In the genomic region with DNA sequence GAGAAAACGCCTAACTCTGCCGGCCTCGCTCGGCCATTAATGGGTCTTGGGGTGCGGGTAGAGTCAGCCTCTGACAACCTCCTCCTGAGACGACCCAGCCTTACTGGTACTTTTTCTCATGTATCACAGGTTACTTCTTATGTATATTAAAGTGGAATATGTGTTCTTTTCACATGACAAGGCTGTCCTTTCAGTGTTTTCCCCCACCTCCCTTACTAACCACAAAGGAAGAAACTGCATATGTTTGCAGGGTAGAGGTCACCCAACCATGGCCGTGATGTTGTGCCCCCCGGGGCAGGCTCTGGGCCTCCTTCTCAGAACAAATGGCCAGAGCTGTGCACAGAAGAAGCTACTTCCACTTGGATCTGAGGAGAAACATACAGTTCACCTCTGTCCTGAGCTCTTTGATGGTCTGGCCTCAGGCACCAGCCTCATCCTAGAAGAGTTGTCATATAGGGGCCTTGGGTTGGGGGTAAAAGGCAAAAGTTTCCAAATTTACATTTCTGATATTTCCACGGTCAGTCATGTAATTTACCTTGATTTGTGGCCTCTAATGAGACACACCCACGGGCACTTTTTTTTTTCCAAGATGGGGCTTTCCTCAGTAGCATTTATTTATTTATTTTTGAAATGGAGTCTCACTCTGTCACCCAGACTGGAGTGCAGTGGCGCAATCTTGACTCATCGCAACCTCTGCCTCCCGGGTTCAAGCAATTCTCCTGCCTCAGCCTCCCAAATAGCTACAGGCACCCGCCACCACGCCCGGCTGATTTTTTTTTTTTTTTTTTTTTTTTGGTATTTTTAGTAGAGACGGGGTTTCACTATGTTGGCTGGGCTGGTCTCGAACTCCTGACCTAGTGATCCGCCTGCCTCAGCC, we compare ENCODE assay signal across 12 cellular contexts. TPM values are rescaled to one million over a fixed set of nuclear protein-coding genes. Genes with fewer than 3 reads are reported as not detected.
DNase-seq lines count a peak whose midpoint lies in the region; ATAC-seq and TF ChIP-seq lines count a peak whose summit lies in the region.
"Had no signal": no experiment of that assay in that cellular context is flagged by ENCODE, and none has a peak within 500 bp of the region (broad histone marks: within the 10 kb centered on the region; RNA-seq: fewer than 3 reads in every experiment).

No MANE protein-coding gene starts in this region.

- no peaks in the 10 kb centered on the region for H3K9me3 Mint-ChIP-seq in neural crest cell
- H3K9me3 Mint-ChIP-seq: activated T-helper 17 cell treated with anti-CD3 and anti-CD28 coated beads, Interleukin-2, amount 50 U/mL, for 72 hours had no signal

- H3K4me3 Mint-ChIP-seq in T-helper 17 cell = peak overlapping the region; percentile 21
- H3K4me3 Mint-ChIP-seq in neural crest cell = peak overlapping the region; percentile 54

- POLR2A ChIA-PET in GM10248 (lab: Yijun Ruan, JAX) = interaction anchor here (1.8 to 2.3 kb wide), 2 partner anchors 15 to 32 kb away, joined by 6 to 9 read pairs; a partner anchor contains a TSS

- no peak overlapping the region for H3K4me3 ChIP-seq in uterus

- no peaks in the 10 kb centered on the region for H3K9me3 ChIP-seq in T-helper 17 cell (ENCODE audit: control insufficient read depth, low read length, poor library complexity, severe bottlenecking)
- no peaks in the 10 kb centered on the region for H3K9me3 ChIP-seq in uterus
- H3K9me3 ChIP-seq: esophagus squamous epithelium had no signal

- H3K27me3 Mint-ChIP-seq in T-helper 17 cell (no peaks in the 10 kb centered on the region), neural crest cell (ENCODE audit: low read depth) (peaks cover 41% of the 10 kb centered on the region)
- H3K27me3 Mint-ChIP-seq: activated T-helper 17 cell treated with anti-CD3 and anti-CD28 coated beads, Interleukin-2, amount 50 U/mL, for 72 hours had no signal

- H3K4me1 Mint-ChIP-seq in T-helper 17 cell = peaks cover 29% of the 10 kb centered on the region
- peaks cover 19% of the 10 kb centered on the region for H3K4me1 Mint-ChIP-seq in neural crest cell

- intact Hi-C loops in uterus (cut with DNase I; ENCODE audit: low total_unique reads) = no loop called here

- H3K36me3 ChIP-seq in uterus = no peaks in the 10 kb centered on the region
- H3K36me3 ChIP-seq: esophagus squamous epithelium had no signal

- DNase-seq in GM10248 (ENCODE audit: extremely low spot score) = peak; percentile 32
- DNase-seq in GM20000 (ENCODE audit: low spot score) = peak; percentile 36
- DNase-seq in T-helper 17 cell = no peak
- DNase-seq in neural crest cell (ENCODE audit: low read depth, low spot score) = no peak
- no peak for DNase-seq in uterus
- DNase-seq: central memory CD4-positive, alpha-beta T cell; esophagus squamous epithelium; NCI-H2081 had no signal

- CTCF ChIA-PET in GM10248 (lab: Yijun Ruan, JAX) = interaction anchor here (0.8 to 3.2 kb wide), 6 partner anchors 11 to 150 kb away, joined by 3 to 24 read pairs (median 4); a partner anchor contains a TSS

- no peaks in the 10 kb centered on the region for H3K36me3 Mint-ChIP-seq in T-helper 17 cell (ENCODE audit: low read depth)
- H3K36me3 Mint-ChIP-seq in neural crest cell (ENCODE audit: low read depth) = peaks cover 3% of the 10 kb centered on the region

- ATAC-seq in T-helper 17 cell = no peak
- ATAC-seq in GM21360 (IDR thresholded peaks at IDR 0.05; ENCODE audit: unreplicated experiment) = no peak
- ATAC-seq in HG02840 (IDR thresholded peaks at IDR 0.05; ENCODE audit: low FRiP score, unreplicated experiment) = no peak
- ATAC-seq: activated T-helper 17 cell treated with anti-CD3 and anti-CD28 coated beads, Interleukin-2, amount 50 U/mL, for 72 hours; Panc1 had no signal

- H3K27ac Mint-ChIP-seq in T-helper 17 cell = no peak overlapping the region
- H3K27ac Mint-ChIP-seq in neural crest cell (ENCODE audit: unreplicated experiment) = no peak overlapping the region
- H3K27ac Mint-ChIP-seq: activated T-helper 17 cell treated with anti-CD3 and anti-CD28 coated beads, Interleukin-2, amount 50 U/mL, for 72 hours had no signal

- TF ChIP-seq CTCF in GM10248 (IDR thresholded peaks at IDR 0.05; ENCODE audit: control extremely low read depth, extremely low read depth, low read depth, missing control alignments) (no peak), GM20000 (IDR thresholded peaks at IDR 0.05; ENCODE audit: extremely low read depth, missing control alignments) (no peak), neural crest cell (conservative IDR thresholded peaks at IDR 0.05) (no peak), uterus (IDR thresholded peaks at IDR 0.05) (no peak)

- H3K27ac ChIP-seq in uterus = no peak overlapping the region
- H3K27ac ChIP-seq: esophagus squamous epithelium had no signal

- TF ChIP-seq POLR2A in uterus (IDR thresholded peaks at IDR 0.05) = no peak

- no peaks in the 10 kb centered on the region for H3K27me3 ChIP-seq in uterus

- H3K4me1 ChIP-seq in uterus = no peaks in the 10 kb centered on the region

RNA-seq across cellular contexts. Expression of a gene that starts 1.9 kb away (rescaled TPM):
- total RNA-seq in T-helper 17 cell (under 1 TPM in 1 of 2 donors, not detected in 1; 0.65 TPM), neural crest cell (0.32 and 0.40 TPM in 2 replicates), uterus (under 1 TPM in 1 of 4 donors, not detected in 3; 0.69 TPM)

RNA-seq across cellular contexts. Expression of a gene that starts 31.2 kb away (rescaled TPM):
- 1,000 to 10,000 TPM; 3,854 to 3,913 TPM for total RNA-seq in T-helper 17 cell
- total RNA-seq in neural crest cell = 2,047 and 2,088 TPM in 2 replicates
- 1,000 to 10,000 TPM; 2,055 to 6,062 (median 3,711) TPM for total RNA-seq in uterus

Comparison
In these comparisons a context has a peak if more than half of its experiments do, and no peak if none do; other contexts are left out.
1. DNase-seq: peak in GM10248 (single experiment) and GM20000 (single experiment); none in T-helper 17 cell (0 of 3), neural crest cell (single experiment) and uterus (0 of 2).